Comparison of ENCODE assay signal across 12 cellular contexts in the genomic region with DNA sequence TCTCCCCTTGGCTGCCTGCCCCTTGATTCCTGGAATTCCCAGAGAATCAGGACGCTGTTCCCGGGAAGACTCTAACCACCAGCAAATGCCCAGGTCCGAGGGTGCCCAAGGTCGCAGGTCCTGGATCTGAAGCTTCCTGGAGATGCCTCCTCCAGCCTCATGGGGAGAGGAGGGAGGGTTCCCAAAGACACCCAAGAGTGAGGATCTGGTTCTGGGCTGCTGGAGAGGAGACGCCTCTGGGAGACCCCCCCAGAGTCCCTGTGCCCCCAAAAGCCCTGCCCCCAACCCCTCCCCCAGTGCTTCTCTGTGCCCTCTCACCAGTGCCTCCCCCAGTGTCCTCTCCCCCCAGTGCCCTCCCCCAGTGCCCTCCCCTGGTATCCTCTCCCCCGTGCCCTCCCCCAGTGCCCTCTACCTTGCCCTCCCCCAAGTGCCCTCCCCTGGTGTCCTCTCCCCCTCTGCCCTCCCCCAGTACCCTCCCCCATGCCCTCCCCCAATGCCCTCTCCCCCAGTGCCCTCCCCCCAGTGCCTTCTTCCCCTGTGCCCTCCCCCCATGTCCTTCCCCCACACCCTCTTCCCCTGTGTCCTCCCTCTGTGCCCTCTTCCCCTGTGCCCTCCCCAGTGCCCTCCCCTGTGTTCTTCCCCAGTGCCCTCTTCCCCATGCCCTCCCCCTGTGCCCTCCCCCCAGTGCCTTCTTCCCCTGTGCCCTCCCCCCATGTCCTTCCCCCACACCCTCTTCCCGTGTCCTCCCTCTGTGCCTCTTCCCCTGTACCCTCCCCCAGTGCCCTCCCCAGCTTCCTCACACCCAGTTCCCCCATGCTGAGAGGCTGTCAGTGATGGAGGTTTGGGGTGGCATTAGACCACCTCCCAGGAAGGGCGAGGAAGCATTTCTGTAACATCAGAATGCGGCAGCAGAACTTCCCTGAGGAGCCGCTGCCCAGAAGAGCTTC. TPM values are rescaled to one million over a fixed set of nuclear protein-coding genes. Genes with fewer than 3 reads are reported as not detected.
DNase-seq lines count a peak whose midpoint lies in the region; ATAC-seq and TF ChIP-seq lines count a peak whose summit lies in the region.
"Had no signal": no experiment of that assay in that cellular context is flagged by ENCODE, and none has a peak within 500 bp of the region (broad histone marks: within the 10 kb centered on the region; RNA-seq: fewer than 3 reads in every experiment).

No MANE protein-coding gene starts in this region.

- peaks cover 4% of the 10 kb centered on the region for H3K4me1 Mint-ChIP-seq in endodermal cell

- no peak for TF ChIP-seq EP300 in tibial nerve (IDR thresholded peaks at IDR 0.05)

- DNase-seq in breast epithelium (ENCODE audit: low spot score in 2 of 2) (no peak), lower lobe of right lung (peak; percentile 67), tibial nerve (ENCODE audit: low spot score in 2 of 2) (no peak), endodermal cell (no peak), NCI-H748 (lab: John Stamatoyannopoulos, UW; ENCODE audit: unreplicated experiment) (no peak), retina (no peak)
- DNase-seq: NK-92 treated with Interleukin-12 subunit alpha and Interleukin-12 subunit beta, amount 100 ng/mL, for 24 hours had no signal

- H3K27ac ChIP-seq in HUES64 (ENCODE audit: low read depth, low read length) = no peak overlapping the region
- H3K27ac ChIP-seq in breast epithelium = peak overlapping the region; percentile 64 to 80
- peak overlapping the region; percentile 69 for H3K27ac ChIP-seq in lower lobe of right lung
- H3K27ac ChIP-seq in tibial nerve = peak overlapping the region in 1 of 4 donors; percentile 58
- no peak overlapping the region for H3K27ac ChIP-seq in endodermal cell (ENCODE audit: low read depth, low read length)

- H3K36me3 Mint-ChIP-seq in endodermal cell (ENCODE audit: low read depth) = peaks cover 2% of the 10 kb centered on the region
- H3K36me3 Mint-ChIP-seq: stimulated activated effector memory CD8-positive, alpha-beta T cell treated with anti-CD3 and anti-CD28 coated beads, Interleukin-12 subunit alpha, Interleukin-12 subunit beta, amount 100 ng/mL, for 72 hours had no signal

- H3K4me3 ChIP-seq in HUES64 (ENCODE audit: low read length) = peak overlapping the region; percentile 34; the same call in 1 of the 2 replicates
- H3K4me3 ChIP-seq in breast epithelium = peak overlapping the region; percentile 31 to 64 (median 44)
- H3K4me3 ChIP-seq in lower lobe of right lung = peak overlapping the region; percentile 34
- H3K4me3 ChIP-seq in tibial nerve = peak overlapping the region in 3 of 4 donors; percentile 12 to 30 (median 24)
- H3K4me3 ChIP-seq in endodermal cell (ENCODE audit: low read length) = no peak overlapping the region

- TF ChIP-seq CTCF in breast epithelium (IDR thresholded peaks at IDR 0.05) (no peak), lower lobe of right lung (IDR thresholded peaks at IDR 0.05) (no peak), tibial nerve (IDR thresholded peaks at IDR 0.05) (no peak), endodermal cell (conservative IDR thresholded peaks at IDR 0.05) (no peak)

- 69% methylated on average over 7 of the region's 10 CpGs for WGBS in HUES64
- 62 to 76% methylated on average over 5 to 10 of the region's 10 CpGs for WGBS in tibial nerve, 2 donors
- 79 to 93% methylated on average over 7 to 8 of the region's 10 CpGs for WGBS in endodermal cell (ENCODE audit: insufficient coverage in 1 of 2, insufficient read length in 1 of 2), 2 experiments

- intact Hi-C loops in breast epithelium (cut with DNase I; ENCODE audit: low total_unique reads) = no loop called here
- intact Hi-C loops in lower lobe of right lung (cut with DNase I) = no loop called here

- H3K4me1 ChIP-seq in HUES64 (ENCODE audit: insufficient read depth, low read length) (peaks cover 18% of the 10 kb centered on the region), breast epithelium (peaks cover 0 to 4% of the 10 kb centered on the region in 2 donors), lower lobe of right lung (peaks cover 23% of the 10 kb centered on the region), tibial nerve (peaks cover 0 to 26% (median 6%) of the 10 kb centered on the region in 4 donors), endodermal cell (ENCODE audit: control insufficient read depth, insufficient read depth, low read length) (no peaks in the 10 kb centered on the region)

- no peak overlapping the region for H3K4me3 Mint-ChIP-seq in endodermal cell
- H3K4me3 Mint-ChIP-seq: stimulated activated effector memory CD8-positive, alpha-beta T cell treated with anti-CD3 and anti-CD28 coated beads, Interleukin-12 subunit alpha, Interleukin-12 subunit beta, amount 100 ng/mL, for 72 hours had no signal

- H3K36me3 ChIP-seq in HUES64 (ENCODE audit: insufficient read depth, low read length) (no peaks in the 10 kb centered on the region), breast epithelium (no peaks in the 10 kb centered on the region), lower lobe of right lung (no peaks in the 10 kb centered on the region), tibial nerve (no peaks in the 10 kb centered on the region), endodermal cell (ENCODE audit: control insufficient read depth, insufficient read depth, low read length) (no peaks in the 10 kb centered on the region)

- H3K9me3 Mint-ChIP-seq in endodermal cell = peaks cover 21% of the 10 kb centered on the region
- H3K9me3 Mint-ChIP-seq: stimulated activated effector memory CD8-positive, alpha-beta T cell treated with anti-CD3 and anti-CD28 coated beads, Interleukin-12 subunit alpha, Interleukin-12 subunit beta, amount 100 ng/mL, for 72 hours had no signal

- TF ChIP-seq POLR2A in breast epithelium (IDR thresholded peaks at IDR 0.05) (no peak), tibial nerve (IDR thresholded peaks at IDR 0.05) (no peak)

- H3K27ac Mint-ChIP-seq in endodermal cell = no peak overlapping the region
- H3K27ac Mint-ChIP-seq: stimulated activated effector memory CD8-positive, alpha-beta T cell treated with anti-CD3 and anti-CD28 coated beads, Interleukin-12 subunit alpha, Interleukin-12 subunit beta, amount 100 ng/mL, for 72 hours had no signal

- H3K27me3 ChIP-seq in HUES64 (ENCODE audit: insufficient read depth, low read length) (peaks cover 42% of the 10 kb centered on the region), breast epithelium (no peaks in the 10 kb centered on the region), lower lobe of right lung (ENCODE audit: low read depth) (no peaks in the 10 kb centered on the region), tibial nerve (peaks cover 0 to 8% of the 10 kb centered on the region in 2 donors), endodermal cell (ENCODE audit: control insufficient read depth, insufficient read depth, low read length, poor library complexity, severe bottlenecking) (peaks cover 27% of the 10 kb centered on the region)

- H3K27me3 Mint-ChIP-seq in endodermal cell (ENCODE audit: insufficient read depth) = peaks cover 39% of the 10 kb centered on the region

- no peaks in the 10 kb centered on the region for H3K9me3 ChIP-seq in HUES64 (ENCODE audit: insufficient read depth, low read depth, low read length)
- H3K9me3 ChIP-seq in breast epithelium = no peaks in the 10 kb centered on the region
- H3K9me3 ChIP-seq in lower lobe of right lung = no peaks in the 10 kb centered on the region
- peaks cover 0 to 4% (median 0%) of the 10 kb centered on the region in 4 donors for H3K9me3 ChIP-seq in tibial nerve
- H3K9me3 ChIP-seq in endodermal cell (ENCODE audit: control insufficient read depth, low read length) = no peaks in the 10 kb centered on the region

- H3K9ac ChIP-seq in HUES64 (ENCODE audit: low read depth, low read length) = no peak overlapping the region
- H3K9ac ChIP-seq in endodermal cell (ENCODE audit: extremely low read depth, low read length, poor library complexity, severe bottlenecking) = no peak overlapping the region

- ATAC-seq in lower lobe of right lung (peak; percentile 20 to 76), HG03342 (IDR thresholded peaks at IDR 0.05; ENCODE audit: unreplicated experiment) (no peak)

RNA-seq across cellular contexts. Expression of gene SECTM1, which starts 6.3 kb away (rescaled TPM):
- polyA plus RNA-seq in HUES64 (2013, experiment 1 of 2) = 0.20 TPM
- polyA plus RNA-seq in HUES64 (2013, experiment 2 of 2) = not detected
- total RNA-seq in breast epithelium (10 to 100 TPM; 11.5 to 23.9 (median 16.2) TPM), lower lobe of right lung (44.5 TPM), tibial nerve (10 to 100 TPM in 3 of 4 donors, 1 to 10 TPM in 1; 6.9 to 12.6 (median 11.3) TPM), endodermal cell (not detected)
- 0.50 TPM for polyA plus RNA-seq in endodermal cell (2013, experiment 1 of 2)
- polyA plus RNA-seq in endodermal cell (2013, experiment 2 of 2) = 0.12 TPM

RNA-seq across cellular contexts. Expression of gene TEX19, which starts 19.1 kb away (rescaled TPM):
- 0.50 TPM for polyA plus RNA-seq in HUES64 (2013, experiment 1 of 2)
- polyA plus RNA-seq in HUES64 (2013, experiment 2 of 2) = 0.44 TPM
- total RNA-seq in breast epithelium (not detected), lower lobe of right lung (not detected), tibial nerve (not detected), endodermal cell (under 1 TPM; 0.46 to 0.48 TPM)
- 0.32 TPM for polyA plus RNA-seq in endodermal cell (2013, experiment 1 of 2)
- polyA plus RNA-seq in endodermal cell (2013, experiment 2 of 2) = 0.12 TPM
- total RNA-seq: cerebellum, sciatic nerve had no signal

RNA-seq across cellular contexts. Expression of gene CD7, which starts 22.5 kb away (rescaled TPM):
- 0.20 TPM for polyA plus RNA-seq in HUES64 (2013, experiment 1 of 2)
- 0.44 TPM for polyA plus RNA-seq in HUES64 (2013, experiment 2 of 2)
- total RNA-seq in breast epithelium (1 to 10 TPM in 2 of 3 donors, not detected in 1; 1.3 to 1.8 TPM), lower lobe of right lung (7.1 TPM), tibial nerve (under 1 TPM in 2 of 4 donors, not detected in 2; 0.63 to 0.90 TPM), endodermal cell (under 1 TPM; 0.55 to 0.80 TPM)
- 0.75 TPM for polyA plus RNA-seq in endodermal cell (2013, experiment 1 of 2)
- 0.58 TPM for polyA plus RNA-seq in endodermal cell (2013, experiment 2 of 2)
- total RNA-seq: cerebellum had no signal

RNA-seq across cellular contexts. Expression of gene UTS2R, which starts 31.7 kb away (rescaled TPM):
- 0.25 TPM for polyA plus RNA-seq in HUES64 (2013, experiment 1 of 2)
- polyA plus RNA-seq in HUES64 (2013, experiment 2 of 2) = 0.38 TPM
- total RNA-seq in breast epithelium (under 1 TPM in 1 of 3 donors, not detected in 2; 0.33 TPM), lower lobe of right lung (not detected), tibial nerve (under 1 TPM in 1 of 4 donors, not detected in 3; 0.20 TPM), endodermal cell (under 1 TPM in 1 of 2 donors, not detected in 1; 0.40 TPM)
- polyA plus RNA-seq in endodermal cell (2013, experiment 1 of 2) = 0.53 TPM
- 0.54 TPM for polyA plus RNA-seq in endodermal cell (2013, experiment 2 of 2)
- total RNA-seq: cerebellum, sciatic nerve had no signal

Comparison
In these comparisons a context has a peak if more than half of its experiments do, and no peak if none do; other contexts are left out.
1. H3K27ac ChIP-seq: peak in breast epithelium (2 of 2) and lower lobe of right lung (single experiment); none in HUES64 (single experiment) and endodermal cell (single experiment).
2. RNA of gene SECTM1, which starts 6.3 kb away (total RNA-seq): 44.5 TPM in lower lobe of right lung (single experiment), 11.5 to 23.9 TPM in breast epithelium and 6.9 to 12.6 TPM in tibial nerve; not detected in endodermal cell; every median in the first group is over 4 times any median in the second.